ENCODE assay signal across 2 cellular contexts in the genomic region with DNA sequence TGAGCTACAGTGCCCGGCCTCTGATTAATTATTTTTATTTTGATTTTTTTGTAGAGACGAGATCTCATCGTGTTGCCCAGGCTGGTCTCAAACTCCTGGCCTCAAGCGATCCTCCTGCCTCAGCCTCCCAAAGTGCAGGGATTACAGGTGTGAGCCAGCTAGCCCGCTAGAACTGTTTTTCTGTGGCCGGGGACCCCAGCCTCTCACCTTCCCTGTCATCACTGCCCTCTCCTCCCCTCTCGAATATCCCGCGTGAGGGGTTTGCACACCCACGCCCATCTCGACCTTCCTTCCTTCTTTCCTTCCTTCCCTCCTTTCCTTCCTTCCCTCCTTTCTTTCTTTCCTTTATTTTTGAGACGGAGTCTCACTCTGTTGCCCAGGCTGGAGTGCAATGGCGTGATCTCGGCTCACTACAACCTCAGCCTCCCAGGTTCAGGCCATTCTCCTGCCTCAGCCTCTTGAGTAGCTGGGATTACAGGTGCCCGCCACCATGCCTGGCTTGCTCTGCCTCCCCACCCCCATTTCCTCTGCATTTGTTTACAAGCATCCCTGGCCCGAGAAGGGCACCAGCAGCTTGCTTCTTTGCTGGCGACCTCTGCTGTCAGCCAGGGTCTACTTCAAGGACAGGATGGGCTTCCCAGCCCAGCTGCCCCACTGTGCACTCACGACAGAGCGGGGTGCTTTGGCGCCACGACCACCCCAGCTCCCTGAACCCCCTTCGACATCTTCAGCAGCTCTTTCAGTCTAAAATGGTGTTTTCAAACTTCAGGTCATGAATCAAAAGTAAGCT.
A peak's percentile ranks its signal among the peaks of the same experiment; 100 is the strongest.
TF ChIP-seq lines count a peak whose summit lies in the region.

No MANE protein-coding gene starts in this region.

TF ChIP-seq in A549, 52 proteins besides CTCF, POLR2A, EP300 and RAD21:
- TF ChIP-seq HEYL (CRISPR knock-in tag; IDR thresholded peaks at IDR 0.05) (no peak), SMC3 (IDR thresholded peaks at IDR 0.05) (peak; percentile 25; the same call in 1 of the 3 replicates)

TF ChIP-seq in H1, 55 proteins besides CTCF, POLR2A, EP300 and RAD21:
- TF ChIP-seq TEAD4 (IDR thresholded peaks at IDR 0.05; ENCODE audit: low read depth, low read length) (no peak), BACH1 (IDR thresholded peaks at IDR 0.05; ENCODE audit: low read length) (no peak), NRF1 (IDR thresholded peaks at IDR 0.05; ENCODE audit: low read depth, low read length) (no peak), ASH2L (IDR thresholded peaks at IDR 0.05; ENCODE audit: low read length) (no peak), SP1 (IDR thresholded peaks at IDR 0.05; ENCODE audit: low read depth, low read length) (no peak), FOSL1 (IDR thresholded peaks at IDR 0.05; ENCODE audit: insufficient read depth, low read depth, low read length) (no peak), MAX (IDR thresholded peaks at IDR 0.05) (no peak; the same call in 1 of the 2 replicates), RXRA (IDR thresholded peaks at IDR 0.05; ENCODE audit: insufficient read depth, low read depth, low read length) (no peak), SP4 (IDR thresholded peaks at IDR 0.05; ENCODE audit: low read length) (no peak), RBBP5 (IDR thresholded peaks at IDR 0.05; ENCODE audit: borderline replicate concordance, low read depth, low read length) (0 out of 2 replicates have a peak, but pooled peaks have one; percentile 48), NANOG (IDR thresholded peaks at IDR 0.05; ENCODE audit: insufficient read depth, low read depth, low read length, poor library complexity, severe bottlenecking) (no peak), CBX8 (IDR thresholded peaks at IDR 0.05; ENCODE audit: borderline replicate concordance, low read depth, low read length) (no peak), JUND (IDR thresholded peaks at IDR 0.05; ENCODE audit: low read length) (no peak), RNF2 (IDR thresholded peaks at IDR 0.05; ENCODE audit: borderline replicate concordance, low read depth, low read length, missing control alignments, poor library complexity, severe bottlenecking) (no peak), SUZ12 (IDR thresholded peaks at IDR 0.05; ENCODE audit: low read length) (no peak), YY1 (IDR thresholded peaks at IDR 0.05; ENCODE audit: low read depth, low read length) (no peak), HDAC6 (IDR thresholded peaks at IDR 0.05; ENCODE audit: low read depth, low read length) (no peak), CHD2 (IDR thresholded peaks at IDR 0.05; ENCODE audit: low read length) (0 out of 2 replicates have a peak, but pooled peaks have one; percentile 24), KDM1A (IDR thresholded peaks at IDR 0.05; ENCODE audit: borderline replicate concordance, low read length) (0 out of 2 replicates have a peak, but pooled peaks have one; percentile 49), TAF1 (IDR thresholded peaks at IDR 0.05; ENCODE audit: low read depth, low read length) (no peak), GTF2F1 (IDR thresholded peaks at IDR 0.05; ENCODE audit: borderline replicate concordance, low read depth, low read length) (no peak), USF2 (IDR thresholded peaks at IDR 0.05; ENCODE audit: low read length) (no peak), SAP30 (IDR thresholded peaks at IDR 0.05; ENCODE audit: insufficient read depth, insufficient replicate concordance, low read length) (no peak), SIX5 (IDR thresholded peaks at IDR 0.05; ENCODE audit: low read depth, low read length) (no peak)
- TF ChIP-seq, protein P1, sequence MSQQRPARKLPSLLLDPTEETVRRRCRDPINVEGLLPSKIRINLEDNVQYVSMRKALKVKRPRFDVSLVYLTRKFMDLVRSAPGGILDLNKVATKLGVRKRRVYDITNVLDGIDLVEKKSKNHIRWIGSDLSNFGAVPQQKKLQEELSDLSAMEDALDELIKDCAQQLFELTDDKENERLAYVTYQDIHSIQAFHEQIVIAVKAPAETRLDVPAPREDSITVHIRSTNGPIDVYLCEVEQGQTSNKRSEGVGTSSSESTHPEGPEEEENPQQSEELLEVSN (IDR thresholded peaks at IDR 0.05), result no peak
